In genomic region chr5:57042524-57042931, GRCh38 we compare ENCODE assay signal across 1 cellular context.
TF ChIP-seq lines count a peak whose summit lies in the region.

No MANE protein-coding gene starts in this region.

TF ChIP-seq in K562, 482 proteins besides CTCF, POLR2A, EP300 and RAD21 (continued from another document and continues in another):
- TF ChIP-seq, protein P1, sequence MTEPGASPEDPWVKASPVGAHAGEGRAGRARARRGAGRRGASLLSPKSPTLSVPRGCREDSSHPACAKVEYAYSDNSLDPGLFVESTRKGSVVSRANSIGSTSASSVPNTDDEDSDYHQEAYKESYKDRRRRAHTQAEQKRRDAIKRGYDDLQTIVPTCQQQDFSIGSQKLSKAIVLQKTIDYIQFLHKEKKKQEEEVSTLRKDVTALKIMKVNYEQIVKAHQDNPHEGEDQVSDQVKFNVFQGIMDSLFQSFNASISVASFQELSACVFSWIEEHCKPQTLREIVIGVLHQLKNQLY (CRISPR knock-in tag; conservative IDR thresholded peaks at IDR 0.05), result no peak
- TF ChIP-seq CTBP1 (IDR thresholded peaks at IDR 0.05; ENCODE audit: borderline replicate concordance), result peak; percentile 95
- no peak for TF ChIP-seq MECOM (CRISPR knock-in tag; IDR thresholded peaks at IDR 0.05)
- no peak for TF ChIP-seq FOXJ2 (tag; IDR thresholded peaks at IDR 0.05)
- no peak for TF ChIP-seq XRCC3 (IDR thresholded peaks at IDR 0.05)
- TF ChIP-seq RHOXF2B (CRISPR knock-in tag; conservative IDR thresholded peaks at IDR 0.05), result no peak
- TF ChIP-seq FOXA3 (CRISPR knock-in tag; conservative IDR thresholded peaks at IDR 0.05 in 1 of 2, IDR thresholded peaks at IDR 0.05 in 1 of 2), result peak in 1 of 2 experiments; percentile 6; a peak in 1 of 4 replicates
- no peak for TF ChIP-seq ZNF445 (CRISPR knock-in tag; IDR thresholded peaks at IDR 0.05; ENCODE audit: low read depth)
- peak; percentile 90 for TF ChIP-seq TAL1 (IDR thresholded peaks at IDR 0.05)
- TF ChIP-seq, protein P2, sequence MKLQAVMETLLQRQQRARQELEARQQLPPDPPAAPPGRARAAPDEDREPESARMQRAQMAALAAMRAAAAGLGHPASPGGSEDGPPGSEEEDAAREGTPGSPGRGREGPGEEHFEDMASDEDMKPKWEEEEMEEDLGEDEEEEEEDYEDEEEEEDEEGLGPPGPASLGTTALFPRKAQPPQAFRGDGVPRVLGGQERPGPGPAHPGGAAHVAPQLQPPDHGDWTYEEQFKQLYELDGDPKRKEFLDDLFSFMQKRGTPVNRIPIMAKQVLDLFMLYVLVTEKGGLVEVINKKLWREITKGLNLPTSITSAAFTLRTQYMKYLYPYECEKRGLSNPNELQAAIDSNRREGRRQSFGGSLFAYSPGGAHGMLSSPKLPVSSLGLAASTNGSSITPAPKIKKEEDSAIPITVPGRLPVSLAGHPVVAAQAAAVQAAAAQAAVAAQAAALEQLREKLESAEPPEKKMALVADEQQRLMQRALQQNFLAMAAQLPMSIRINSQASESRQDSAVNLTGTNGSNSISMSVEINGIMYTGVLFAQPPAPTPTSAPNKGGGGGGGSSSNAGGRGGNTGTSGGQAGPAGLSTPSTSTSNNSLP (IDR thresholded peaks at IDR 0.05; ENCODE audit: borderline replicate concordance, low read depth, low read length), result no peak
- no peak for TF ChIP-seq POU5F1 (IDR thresholded peaks at IDR 0.05; ENCODE audit: borderline replicate concordance, low read depth, low read length, partially characterized antibody)
- no peak for TF ChIP-seq ID3 (CRISPR knock-in tag; IDR thresholded peaks at IDR 0.05)
- TF ChIP-seq ID3 (tag; IDR thresholded peaks at IDR 0.05), result no peak
- peak; percentile 52 for TF ChIP-seq BCOR (IDR thresholded peaks at IDR 0.05)
- TF ChIP-seq SFPQ (IDR thresholded peaks at IDR 0.05; ENCODE audit: low read depth, low read length), result no peak
- no peak for TF ChIP-seq ZBTB43 (CRISPR knock-in tag; IDR thresholded peaks at IDR 0.05)
- TF ChIP-seq, protein P3, sequence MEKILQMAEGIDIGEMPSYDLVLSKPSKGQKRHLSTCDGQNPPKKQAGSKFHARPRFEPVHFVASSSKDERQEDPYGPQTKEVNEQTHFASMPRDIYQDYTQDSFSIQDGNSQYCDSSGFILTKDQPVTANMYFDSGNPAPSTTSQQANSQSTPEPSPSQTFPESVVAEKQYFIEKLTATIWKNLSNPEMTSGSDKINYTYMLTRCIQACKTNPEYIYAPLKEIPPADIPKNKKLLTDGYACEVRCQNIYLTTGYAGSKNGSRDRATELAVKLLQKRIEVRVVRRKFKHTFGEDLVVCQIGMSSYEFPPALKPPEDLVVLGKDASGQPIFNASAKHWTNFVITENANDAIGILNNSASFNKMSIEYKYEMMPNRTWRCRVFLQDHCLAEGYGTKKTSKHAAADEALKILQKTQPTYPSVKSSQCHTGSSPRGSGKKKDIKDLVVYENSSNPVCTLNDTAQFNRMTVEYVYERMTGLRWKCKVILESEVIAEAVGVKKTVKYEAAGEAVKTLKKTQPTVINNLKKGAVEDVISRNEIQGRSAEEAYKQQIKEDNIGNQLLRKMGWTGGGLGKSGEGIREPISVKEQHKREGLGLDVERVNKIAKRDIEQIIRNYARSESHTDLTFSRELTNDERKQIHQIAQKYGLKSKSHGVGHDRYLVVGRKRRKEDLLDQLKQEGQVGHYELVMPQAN (IDR thresholded peaks at IDR 0.05; ENCODE audit: borderline replicate concordance), result no peak
- TF ChIP-seq ZNF408 (CRISPR knock-in tag; IDR thresholded peaks at IDR 0.05; ENCODE audit: low read depth), result no peak
- TF ChIP-seq KLF16 (IDR thresholded peaks at IDR 0.05), result peak; percentile 70
- TF ChIP-seq SMARCC2 (IDR thresholded peaks at IDR 0.05; ENCODE audit: low read depth), result peak; percentile 70; the same call in 1 of the 2 replicates
- TF ChIP-seq, protein P4, sequence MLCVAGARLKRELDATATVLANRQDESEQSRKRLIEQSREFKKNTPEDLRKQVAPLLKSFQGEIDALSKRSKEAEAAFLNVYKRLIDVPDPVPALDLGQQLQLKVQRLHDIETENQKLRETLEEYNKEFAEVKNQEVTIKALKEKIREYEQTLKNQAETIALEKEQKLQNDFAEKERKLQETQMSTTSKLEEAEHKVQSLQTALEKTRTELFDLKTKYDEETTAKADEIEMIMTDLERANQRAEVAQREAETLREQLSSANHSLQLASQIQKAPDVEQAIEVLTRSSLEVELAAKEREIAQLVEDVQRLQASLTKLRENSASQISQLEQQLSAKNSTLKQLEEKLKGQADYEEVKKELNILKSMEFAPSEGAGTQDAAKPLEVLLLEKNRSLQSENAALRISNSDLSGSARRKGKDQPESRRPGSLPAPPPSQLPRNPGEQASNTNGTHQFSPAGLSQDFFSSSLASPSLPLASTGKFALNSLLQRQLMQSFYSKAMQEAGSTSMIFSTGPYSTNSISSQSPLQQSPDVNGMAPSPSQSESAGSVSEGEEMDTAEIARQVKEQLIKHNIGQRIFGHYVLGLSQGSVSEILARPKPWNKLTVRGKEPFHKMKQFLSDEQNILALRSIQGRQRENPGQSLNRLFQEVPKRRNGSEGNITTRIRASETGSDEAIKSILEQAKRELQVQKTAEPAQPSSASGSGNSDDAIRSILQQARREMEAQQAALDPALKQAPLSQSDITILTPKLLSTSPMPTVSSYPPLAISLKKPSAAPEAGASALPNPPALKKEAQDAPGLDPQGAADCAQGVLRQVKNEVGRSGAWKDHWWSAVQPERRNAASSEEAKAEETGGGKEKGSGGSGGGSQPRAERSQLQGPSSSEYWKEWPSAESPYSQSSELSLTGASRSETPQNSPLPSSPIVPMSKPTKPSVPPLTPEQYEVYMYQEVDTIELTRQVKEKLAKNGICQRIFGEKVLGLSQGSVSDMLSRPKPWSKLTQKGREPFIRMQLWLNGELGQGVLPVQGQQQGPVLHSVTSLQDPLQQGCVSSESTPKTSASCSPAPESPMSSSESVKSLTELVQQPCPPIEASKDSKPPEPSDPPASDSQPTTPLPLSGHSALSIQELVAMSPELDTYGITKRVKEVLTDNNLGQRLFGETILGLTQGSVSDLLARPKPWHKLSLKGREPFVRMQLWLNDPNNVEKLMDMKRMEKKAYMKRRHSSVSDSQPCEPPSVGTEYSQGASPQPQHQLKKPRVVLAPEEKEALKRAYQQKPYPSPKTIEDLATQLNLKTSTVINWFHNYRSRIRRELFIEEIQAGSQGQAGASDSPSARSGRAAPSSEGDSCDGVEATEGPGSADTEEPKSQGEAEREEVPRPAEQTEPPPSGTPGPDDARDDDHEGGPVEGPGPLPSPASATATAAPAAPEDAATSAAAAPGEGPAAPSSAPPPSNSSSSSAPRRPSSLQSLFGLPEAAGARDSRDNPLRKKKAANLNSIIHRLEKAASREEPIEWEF (CRISPR knock-in tag; IDR thresholded peaks at IDR 0.05), result no peak
- no peak for TF ChIP-seq NCOA4 (IDR thresholded peaks at IDR 0.05; ENCODE audit: partially characterized antibody)
- TF ChIP-seq ZNF3 (CRISPR knock-in tag; IDR thresholded peaks at IDR 0.05), result no peak
- TF ChIP-seq, protein P5, sequence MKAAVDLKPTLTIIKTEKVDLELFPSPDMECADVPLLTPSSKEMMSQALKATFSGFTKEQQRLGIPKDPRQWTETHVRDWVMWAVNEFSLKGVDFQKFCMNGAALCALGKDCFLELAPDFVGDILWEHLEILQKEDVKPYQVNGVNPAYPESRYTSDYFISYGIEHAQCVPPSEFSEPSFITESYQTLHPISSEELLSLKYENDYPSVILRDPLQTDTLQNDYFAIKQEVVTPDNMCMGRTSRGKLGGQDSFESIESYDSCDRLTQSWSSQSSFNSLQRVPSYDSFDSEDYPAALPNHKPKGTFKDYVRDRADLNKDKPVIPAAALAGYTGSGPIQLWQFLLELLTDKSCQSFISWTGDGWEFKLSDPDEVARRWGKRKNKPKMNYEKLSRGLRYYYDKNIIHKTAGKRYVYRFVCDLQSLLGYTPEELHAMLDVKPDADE (conservative IDR thresholded peaks at IDR 0.05; ENCODE audit: control insufficient read depth, low read depth, low read length), result no peak
- TF ChIP-seq ATF7 (IDR thresholded peaks at IDR 0.05), result peak; percentile 97
- TF ChIP-seq, protein P6, sequence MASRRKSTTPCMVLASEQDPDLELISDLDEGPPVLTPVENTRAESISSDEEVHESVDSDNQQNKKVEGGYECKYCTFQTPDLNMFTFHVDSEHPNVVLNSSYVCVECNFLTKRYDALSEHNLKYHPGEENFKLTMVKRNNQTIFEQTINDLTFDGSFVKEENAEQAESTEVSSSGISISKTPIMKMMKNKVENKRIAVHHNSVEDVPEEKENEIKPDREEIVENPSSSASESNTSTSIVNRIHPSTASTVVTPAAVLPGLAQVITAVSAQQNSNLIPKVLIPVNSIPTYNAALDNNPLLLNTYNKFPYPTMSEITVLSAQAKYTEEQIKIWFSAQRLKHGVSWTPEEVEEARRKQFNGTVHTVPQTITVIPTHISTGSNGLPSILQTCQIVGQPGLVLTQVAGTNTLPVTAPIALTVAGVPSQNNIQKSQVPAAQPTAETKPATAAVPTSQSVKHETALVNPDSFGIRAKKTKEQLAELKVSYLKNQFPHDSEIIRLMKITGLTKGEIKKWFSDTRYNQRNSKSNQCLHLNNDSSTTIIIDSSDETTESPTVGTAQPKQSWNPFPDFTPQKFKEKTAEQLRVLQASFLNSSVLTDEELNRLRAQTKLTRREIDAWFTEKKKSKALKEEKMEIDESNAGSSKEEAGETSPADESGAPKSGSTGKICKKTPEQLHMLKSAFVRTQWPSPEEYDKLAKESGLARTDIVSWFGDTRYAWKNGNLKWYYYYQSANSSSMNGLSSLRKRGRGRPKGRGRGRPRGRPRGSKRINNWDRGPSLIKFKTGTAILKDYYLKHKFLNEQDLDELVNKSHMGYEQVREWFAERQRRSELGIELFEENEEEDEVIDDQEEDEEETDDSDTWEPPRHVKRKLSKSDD (conservative IDR thresholded peaks at IDR 0.05; ENCODE audit: low read length), result no peak
- no peak for TF ChIP-seq FOXA1 (IDR thresholded peaks at IDR 0.05; ENCODE audit: borderline replicate concordance)
- no peak for TF ChIP-seq NEUROD1 (IDR thresholded peaks at IDR 0.05; ENCODE audit: borderline replicate concordance, low read depth, low read length, partially characterized antibody)
- TF ChIP-seq KLF13 (tag; IDR thresholded peaks at IDR 0.05; ENCODE audit: borderline replicate concordance, low read depth), result no peak
- no peak for TF ChIP-seq POLR3A (IDR thresholded peaks at IDR 0.05; ENCODE audit: borderline replicate concordance, extremely low read depth, insufficient read depth, insufficient read length)
- peak; percentile 63; the same call in 1 of the 2 replicates for TF ChIP-seq NBN (IDR thresholded peaks at IDR 0.05; ENCODE audit: low read depth)
- TF ChIP-seq RB1 (IDR thresholded peaks at IDR 0.05; ENCODE audit: low read depth), result no peak
- TF ChIP-seq, protein P7, sequence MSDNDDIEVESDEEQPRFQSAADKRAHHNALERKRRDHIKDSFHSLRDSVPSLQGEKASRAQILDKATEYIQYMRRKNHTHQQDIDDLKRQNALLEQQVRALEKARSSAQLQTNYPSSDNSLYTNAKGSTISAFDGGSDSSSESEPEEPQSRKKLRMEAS (CRISPR knock-in tag; IDR thresholded peaks at IDR 0.05), result no peak
- TF ChIP-seq ZNF146 (CRISPR knock-in tag; IDR thresholded peaks at IDR 0.05; ENCODE audit: unreplicated experiment), result no peak
- TF ChIP-seq, protein P8, sequence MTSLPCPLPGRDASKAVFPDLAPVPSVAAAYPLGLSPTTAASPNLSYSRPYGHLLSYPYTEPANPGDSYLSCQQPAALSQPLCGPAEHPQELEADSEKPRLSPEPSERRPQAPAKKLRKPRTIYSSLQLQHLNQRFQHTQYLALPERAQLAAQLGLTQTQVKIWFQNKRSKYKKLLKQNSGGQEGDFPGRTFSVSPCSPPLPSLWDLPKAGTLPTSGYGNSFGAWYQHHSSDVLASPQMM (CRISPR knock-in tag; IDR thresholded peaks at IDR 0.05), result no peak
- TF ChIP-seq RBM34 (IDR thresholded peaks at IDR 0.05; ENCODE audit: borderline replicate concordance, insufficient read depth, low read length), result no peak
- no peak for TF ChIP-seq FIP1L1 (IDR thresholded peaks at IDR 0.05; ENCODE audit: low read depth, low read length, poor library complexity, severe bottlenecking)
- TF ChIP-seq, protein P9, sequence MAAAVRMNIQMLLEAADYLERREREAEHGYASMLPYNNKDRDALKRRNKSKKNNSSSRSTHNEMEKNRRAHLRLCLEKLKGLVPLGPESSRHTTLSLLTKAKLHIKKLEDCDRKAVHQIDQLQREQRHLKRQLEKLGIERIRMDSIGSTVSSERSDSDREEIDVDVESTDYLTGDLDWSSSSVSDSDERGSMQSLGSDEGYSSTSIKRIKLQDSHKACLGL (CRISPR knock-in tag; IDR thresholded peaks at IDR 0.05; ENCODE audit: borderline replicate concordance, poor library complexity, severe bottlenecking), result no peak
- no peak for TF ChIP-seq NFXL1 (CRISPR knock-in tag; IDR thresholded peaks at IDR 0.05)
- peak; percentile 99 for TF ChIP-seq MEIS2 (IDR thresholded peaks at IDR 0.05; ENCODE audit: partially characterized antibody)
- TF ChIP-seq CHD4 (IDR thresholded peaks at IDR 0.05; ENCODE audit: insufficient read depth, insufficient replicate concordance, low read depth, low read length, poor library complexity, severe bottlenecking), result no peak
- no peak for TF ChIP-seq SMAD1 (IDR thresholded peaks at IDR 0.05; ENCODE audit: low read depth, low read length, partially characterized antibody)
- no peak for TF ChIP-seq FOXP1 (CRISPR knock-in tag; IDR thresholded peaks at IDR 0.05)
- TF ChIP-seq POLR2G (IDR thresholded peaks at IDR 0.05; ENCODE audit: low read depth, low read length), result no peak
- no peak for TF ChIP-seq SIX5 (IDR thresholded peaks at IDR 0.05; ENCODE audit: borderline replicate concordance in 1 of 2, insufficient read depth in 1 of 2, low read depth in 1 of 2, low read length in 2 of 2)
- no peak for TF ChIP-seq CCAR2 (IDR thresholded peaks at IDR 0.05; ENCODE audit: low read depth, low read length)
